In the genomic region with DNA sequence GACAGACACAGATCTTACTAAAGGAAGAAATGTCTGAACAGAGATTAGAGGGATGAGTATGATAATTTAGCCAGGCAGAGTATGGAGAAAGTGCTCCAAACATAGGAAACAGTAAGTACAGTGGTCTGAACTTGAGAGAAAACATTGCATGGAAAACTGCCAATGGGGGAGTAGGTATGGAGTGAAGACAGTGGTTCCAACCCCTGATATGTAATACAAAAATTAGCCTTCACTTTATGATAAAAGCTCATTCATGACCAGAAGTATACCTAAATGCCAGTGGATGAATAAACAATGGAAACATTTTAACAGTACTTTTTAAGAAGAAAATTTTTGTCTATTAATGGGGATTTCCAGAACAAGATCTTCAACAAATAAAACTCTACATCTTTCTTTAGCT, we compare ENCODE assay signal across 33 cellular contexts.
"Had no signal": no experiment of that assay in that cellular context is flagged by ENCODE, and none has a peak within 500 bp of the region (broad histone marks: within the 10 kb centered on the region; RNA-seq: fewer than 3 reads in every experiment).

No MANE protein-coding gene starts in this region.

- H3K27me3 Mint-ChIP-seq: activated CD4-positive, alpha-beta memory T cell treated with anti-CD3 and anti-CD28 coated beads for 36 hours; activated CD4-positive, alpha-beta T cell treated with anti-CD3 and anti-CD28 coated beads for 36 hours; activated CD4-positive, alpha-beta T cell treated with anti-CD3 and anti-CD28 coated beads, Interleukin-2, amount 10 ng/mL, durations not matched to agents 24 days and 14 days; activated CD8-positive, alpha-beta memory T cell treated with anti-CD3 and anti-CD28 coated beads, Interleukin-2, amount 10 ng/mL, durations not matched to agents 7 days and 5 days; activated naive CD8-positive, alpha-beta T cell treated with anti-CD3 and anti-CD28 coated beads for 36 hours; activated naive CD8-positive, alpha-beta T cell treated with anti-CD3 and anti-CD28 coated beads, Interleukin-2, amount 50 U/mL, for 24 hours; activated T-helper 17 cell treated with anti-CD3 and anti-CD28 coated beads, Interleukin-2, amount 50 U/mL, for 72 hours; central memory CD8-positive, alpha-beta T cell; dendritic cell treated with granulocyte-macrophage colony-stimulating factor and Interleukin-4, amounts not matched to agents 40 ng/mL and 50 ng/mL, for 4 days had no signal

- ATAC-seq: activated CD4-positive, alpha-beta T cell treated with anti-CD3 and anti-CD28 coated beads for 36 hours; activated CD8-positive, alpha-beta memory T cell treated with anti-CD3 and anti-CD28 coated beads, Interleukin-2, amount 10 ng/mL, durations not matched to agents 7 days and 5 days; activated CD8-positive, alpha-beta T cell treated with anti-CD3 and anti-CD28 coated beads, Interleukin-2, amount 10 ng/mL, durations not matched to agents 7 days and 5 days; activated naive CD8-positive, alpha-beta T cell treated with anti-CD3 and anti-CD28 coated beads, Interleukin-2, amount 50 U/mL, for 24 hours; activated T-helper 17 cell treated with anti-CD3 and anti-CD28 coated beads, Interleukin-2, amount 50 U/mL, for 72 hours; body of pancreas; esophagus mucosa; foreskin keratinocyte; gastroesophageal sphincter; heart right ventricle had no signal

- H3K27ac Mint-ChIP-seq: activated CD4-positive, alpha-beta memory T cell treated with anti-CD3 and anti-CD28 coated beads for 36 hours; activated CD4-positive, alpha-beta T cell treated with anti-CD3 and anti-CD28 coated beads for 36 hours; activated CD4-positive, alpha-beta T cell treated with anti-CD3 and anti-CD28 coated beads, Interleukin-2, amount 10 ng/mL, durations not matched to agents 24 days and 14 days; activated CD8-positive, alpha-beta memory T cell treated with anti-CD3 and anti-CD28 coated beads, Interleukin-2, amount 10 ng/mL, durations not matched to agents 7 days and 5 days; activated CD8-positive, alpha-beta T cell treated with anti-CD3 and anti-CD28 coated beads, Interleukin-2, amount 10 ng/mL, durations not matched to agents 7 days and 5 days; activated naive CD8-positive, alpha-beta T cell treated with anti-CD3 and anti-CD28 coated beads for 36 hours; activated naive CD8-positive, alpha-beta T cell treated with anti-CD3 and anti-CD28 coated beads, Interleukin-2, amount 50 U/mL, for 24 hours; activated T-helper 17 cell treated with anti-CD3 and anti-CD28 coated beads, Interleukin-2, amount 50 U/mL, for 72 hours; dendritic cell treated with granulocyte-macrophage colony-stimulating factor and Interleukin-4, amounts not matched to agents 40 ng/mL and 50 ng/mL, for 4 days; endodermal cell had no signal

- H3K27ac ChIP-seq: adrenal gland, body of pancreas, cardiac muscle cell, coronary artery, dorsolateral prefrontal cortex, foreskin keratinocyte, gastroesophageal sphincter, heart right ventricle, hepatocyte had no signal

- H3K4me2 ChIP-seq: hepatocyte had no signal

- H3K4me1 ChIP-seq: adrenal gland, body of pancreas, foreskin keratinocyte, gastroesophageal sphincter, heart right ventricle had no signal

- H3K9me3 ChIP-seq: adrenal gland, body of pancreas, gastroesophageal sphincter, heart right ventricle had no signal

- H2AFZ ChIP-seq: hepatocyte had no signal

- H3K4me3 Mint-ChIP-seq: activated CD4-positive, alpha-beta memory T cell treated with anti-CD3 and anti-CD28 coated beads for 36 hours; activated CD4-positive, alpha-beta T cell treated with anti-CD3 and anti-CD28 coated beads for 36 hours; activated CD4-positive, alpha-beta T cell treated with anti-CD3 and anti-CD28 coated beads, Interleukin-2, amount 10 ng/mL, durations not matched to agents 24 days and 14 days; activated CD8-positive, alpha-beta memory T cell treated with anti-CD3 and anti-CD28 coated beads, Interleukin-2, amount 10 ng/mL, durations not matched to agents 7 days and 5 days; activated CD8-positive, alpha-beta T cell treated with anti-CD3 and anti-CD28 coated beads, Interleukin-2, amount 10 ng/mL, durations not matched to agents 7 days and 5 days; activated naive CD8-positive, alpha-beta T cell treated with anti-CD3 and anti-CD28 coated beads for 36 hours; activated naive CD8-positive, alpha-beta T cell treated with anti-CD3 and anti-CD28 coated beads, Interleukin-2, amount 50 U/mL, for 24 hours; activated T-helper 17 cell treated with anti-CD3 and anti-CD28 coated beads, Interleukin-2, amount 50 U/mL, for 72 hours; central memory CD8-positive, alpha-beta T cell; dendritic cell treated with granulocyte-macrophage colony-stimulating factor and Interleukin-4, amounts not matched to agents 40 ng/mL and 50 ng/mL, for 4 days; endodermal cell had no signal

- H3K9me3 Mint-ChIP-seq: activated CD4-positive, alpha-beta memory T cell treated with anti-CD3 and anti-CD28 coated beads for 36 hours; activated CD4-positive, alpha-beta T cell treated with anti-CD3 and anti-CD28 coated beads, Interleukin-2, amount 10 ng/mL, durations not matched to agents 24 days and 14 days; activated naive CD8-positive, alpha-beta T cell treated with anti-CD3 and anti-CD28 coated beads for 36 hours; activated naive CD8-positive, alpha-beta T cell treated with anti-CD3 and anti-CD28 coated beads, Interleukin-2, amount 50 U/mL, for 24 hours; activated T-helper 17 cell treated with anti-CD3 and anti-CD28 coated beads, Interleukin-2, amount 50 U/mL, for 72 hours; central memory CD8-positive, alpha-beta T cell; dendritic cell treated with granulocyte-macrophage colony-stimulating factor and Interleukin-4, amounts not matched to agents 40 ng/mL and 50 ng/mL, for 4 days; endodermal cell had no signal

- DNase-seq: activated CD4-positive, alpha-beta memory T cell treated with anti-CD3 and anti-CD28 coated beads for 36 hours; activated CD4-positive, alpha-beta T cell treated with anti-CD3 and anti-CD28 coated beads for 36 hours; activated CD4-positive, alpha-beta T cell treated with anti-CD3 and anti-CD28 coated beads, Interleukin-2, amount 10 ng/mL, durations not matched to agents 24 days and 14 days; activated CD4-positive, CD25-positive, alpha-beta regulatory T cell; activated CD4-positive, CD25-positive, alpha-beta regulatory T cell treated with anti-CD3 and anti-CD28 coated beads, Interleukin-2, amount 50 U/mL, for 72 hours; activated CD8-positive, alpha-beta memory T cell treated with anti-CD3 and anti-CD28 coated beads, Interleukin-2, amount 10 ng/mL, durations not matched to agents 7 days and 5 days; activated CD8-positive, alpha-beta memory T cell treated with anti-CD3 and anti-CD28 coated beads, Interleukin-2, amount 50 U/mL, for 4 hours; activated CD8-positive, alpha-beta T cell treated with anti-CD3 and anti-CD28 coated beads, Interleukin-2, amount 10 ng/mL, durations not matched to agents 7 days and 5 days; activated effector memory CD4-positive, alpha-beta T cell treated with Interleukin-2 at 50 U/mL for 16 hours; activated gamma-delta T cell treated with Interleukin-2 at 50 U/mL for 16 hours; activated naive CD4-positive, alpha-beta T cell treated with anti-CD3 and anti-CD28 coated beads, Interleukin-2, amount 50 U/mL, for 16 hours; activated naive CD4-positive, alpha-beta T cell treated with Interleukin-2 at 50 U/mL for 16 hours; activated naive CD8-positive, alpha-beta T cell treated with anti-CD3 and anti-CD28 coated beads for 36 hours; activated naive CD8-positive, alpha-beta T cell treated with anti-CD3 and anti-CD28 coated beads, Interleukin-2, amount 50 U/mL, for 24 hours; activated T-cell treated with anti-CD3 and anti-CD28 coated beads, Interleukin-2, amount 50 U/mL, for 1 hour; adrenal gland; amygdala; aorta; body of pancreas; dorsolateral prefrontal cortex; effector memory CD4-positive, alpha-beta T cell; endodermal cell; foreskin keratinocyte; heart right ventricle; T-helper 2 cell had no signal

- H3K36me3 Mint-ChIP-seq: activated CD4-positive, alpha-beta memory T cell treated with anti-CD3 and anti-CD28 coated beads for 36 hours; activated naive CD8-positive, alpha-beta T cell treated with anti-CD3 and anti-CD28 coated beads for 36 hours had no signal

- H3K79me2 ChIP-seq: hepatocyte had no signal

- H3K4me1 Mint-ChIP-seq: activated CD4-positive, alpha-beta T cell treated with anti-CD3 and anti-CD28 coated beads, Interleukin-2, amount 10 ng/mL, durations not matched to agents 24 days and 14 days; activated CD8-positive, alpha-beta memory T cell treated with anti-CD3 and anti-CD28 coated beads, Interleukin-2, amount 10 ng/mL, durations not matched to agents 7 days and 5 days; activated naive CD8-positive, alpha-beta T cell treated with anti-CD3 and anti-CD28 coated beads for 36 hours; activated naive CD8-positive, alpha-beta T cell treated with anti-CD3 and anti-CD28 coated beads, Interleukin-2, amount 50 U/mL, for 24 hours; activated T-helper 17 cell treated with anti-CD3 and anti-CD28 coated beads, Interleukin-2, amount 50 U/mL, for 72 hours; central memory CD8-positive, alpha-beta T cell; endodermal cell had no signal

- H3K36me3 ChIP-seq: adrenal gland, cardiac muscle cell, gastroesophageal sphincter, heart right ventricle had no signal

- H3K27me3 ChIP-seq: adrenal gland, body of pancreas, cardiac muscle cell, dorsolateral prefrontal cortex, foreskin keratinocyte, gastroesophageal sphincter, heart right ventricle, hepatocyte had no signal

- H3K4me3 ChIP-seq: adrenal gland, body of pancreas, cardiac muscle cell, coronary artery, dorsolateral prefrontal cortex, gastroesophageal sphincter, heart right ventricle, hepatocyte had no signal
